ENCODE assay signal across 8 cellular contexts in genomic region chr2:239934571-239935171, GRCh38.
DNase-seq lines count a peak whose midpoint lies in the region; ATAC-seq and TF ChIP-seq lines count a peak whose summit lies in the region.

No MANE protein-coding gene starts in this region.

- TF ChIP-seq CTCF in A673 (conservative IDR thresholded peaks at IDR 0.05; ENCODE audit: low read depth, low read length) (peak; percentile 86), OCI-LY7 (conservative IDR thresholded peaks at IDR 0.05; ENCODE audit: low read length) (peak; percentile 81), foreskin fibroblast (IDR thresholded peaks at IDR 0.05; ENCODE audit: low read depth, low read length) (peak; percentile 38)

- H3K4me3 ChIP-seq in A673 (ENCODE audit: low read depth, low read length, poor library complexity, severe bottlenecking): no peak overlapping the region
- H3K4me3 ChIP-seq in OCI-LY7 (ENCODE audit: low read depth, low read length, poor library complexity, severe bottlenecking): no peak overlapping the region
- H3K4me3 ChIP-seq in foreskin fibroblast (ENCODE audit: low read depth in 1 of 2, low read length in 2 of 2): no peak overlapping the region

- DNase-seq in A673 (ENCODE audit: low spot score) (peak; percentile 64), OCI-LY7 (ENCODE audit: low spot score) (peak; percentile 34), activated T-helper 1 cell treated with Interleukin-2 at 50 U/mL for 16 hours (ENCODE audit: low read depth) (peak; percentile 21), foreskin fibroblast (peak; percentile 23 to 44), occipital lobe (lab: John Stamatoyannopoulos, UW) (peak; percentile 44), ureter (ENCODE audit: low spot score) (peak; percentile 66), HPDE6-E6E7 (ENCODE audit: extremely low spot score) (no peak)

- H4K20me1 ChIP-seq in OCI-LY7 (ENCODE audit: insufficient read depth, low read length): no peaks in the 10 kb centered on the region

- no peaks in the 10 kb centered on the region for H3K4me1 ChIP-seq in A673 (ENCODE audit: insufficient read depth, low read length, poor library complexity, severe bottlenecking)
- no peaks in the 10 kb centered on the region for H3K4me1 ChIP-seq in OCI-LY7 (ENCODE audit: insufficient read depth, low read length, poor library complexity, severe bottlenecking)

- BruUV-seq in A673 (replicated peaks; lab: Mats Ljungman, UMichigan): no TSS peak
- no TSS peak for BruUV-seq in OCI-LY7 (replicated peaks; lab: Mats Ljungman, UMichigan)

- CTCF ChIA-PET in A673 (lab: Charles Lee): interaction anchor here (0.6 to 1.2 kb wide), 2 partner anchors 88 to 209 kb away, joined by 4 to 5 read pairs; no protein-coding TSS in a partner anchor
- CTCF ChIA-PET in OCI-LY7 (lab: Charles Lee; ENCODE audit: unreplicated experiment): no interaction called here

- H2AFZ ChIP-seq in OCI-LY7 (ENCODE audit: low read length): no peak overlapping the region

- H3K4me2 ChIP-seq in OCI-LY7 (ENCODE audit: low read length): no peak overlapping the region

- ATAC-seq in GM21723 (IDR thresholded peaks at IDR 0.05; ENCODE audit: unreplicated experiment): peak; percentile 55

- intact Hi-C loops in A673 (cut with micrococcal nuclease; ENCODE audit: unreplicated experiment) (no loop called here), OCI-LY7 (cut with micrococcal nuclease; ENCODE audit: unreplicated experiment) (no loop called here)

- POLR2A ChIA-PET in A673 (lab: Charles Lee; ENCODE audit: low non-redundant PET) (no interaction called here), OCI-LY7 (lab: Charles Lee) (no interaction called here)

- H3K27ac ChIP-seq in A673 (ENCODE audit: low read depth, low read length, poor library complexity, severe bottlenecking): no peak overlapping the region
- H3K27ac ChIP-seq in OCI-LY7 (ENCODE audit: low read depth, low read length, poor library complexity, severe bottlenecking): no peak overlapping the region

- H3K9me2 ChIP-seq in OCI-LY7 (ENCODE audit: insufficient read depth, low read length): no peaks in the 10 kb centered on the region

- no peaks in the 10 kb centered on the region for H3K79me2 ChIP-seq in OCI-LY7 (ENCODE audit: insufficient read depth, low read depth, low read length)

- H3K36me3 ChIP-seq in A673 (ENCODE audit: insufficient read depth, low read length, poor library complexity, severe bottlenecking) (no peaks in the 10 kb centered on the region), OCI-LY7 (ENCODE audit: insufficient read depth, low read length) (no peaks in the 10 kb centered on the region)

- H3K9me3 ChIP-seq in A673 (ENCODE audit: low read depth, low read length, poor library complexity, severe bottlenecking): no peaks in the 10 kb centered on the region
- H3K9me3 ChIP-seq in OCI-LY7 (ENCODE audit: low read length): no peaks in the 10 kb centered on the region

- H3K27me3 ChIP-seq in A673 (replicated peaks; ENCODE audit: insufficient read depth, low read depth, low read length, poor library complexity): no peaks in the 10 kb centered on the region
